ENCODE assay signal across 8 cellular contexts in the genomic region with DNA sequence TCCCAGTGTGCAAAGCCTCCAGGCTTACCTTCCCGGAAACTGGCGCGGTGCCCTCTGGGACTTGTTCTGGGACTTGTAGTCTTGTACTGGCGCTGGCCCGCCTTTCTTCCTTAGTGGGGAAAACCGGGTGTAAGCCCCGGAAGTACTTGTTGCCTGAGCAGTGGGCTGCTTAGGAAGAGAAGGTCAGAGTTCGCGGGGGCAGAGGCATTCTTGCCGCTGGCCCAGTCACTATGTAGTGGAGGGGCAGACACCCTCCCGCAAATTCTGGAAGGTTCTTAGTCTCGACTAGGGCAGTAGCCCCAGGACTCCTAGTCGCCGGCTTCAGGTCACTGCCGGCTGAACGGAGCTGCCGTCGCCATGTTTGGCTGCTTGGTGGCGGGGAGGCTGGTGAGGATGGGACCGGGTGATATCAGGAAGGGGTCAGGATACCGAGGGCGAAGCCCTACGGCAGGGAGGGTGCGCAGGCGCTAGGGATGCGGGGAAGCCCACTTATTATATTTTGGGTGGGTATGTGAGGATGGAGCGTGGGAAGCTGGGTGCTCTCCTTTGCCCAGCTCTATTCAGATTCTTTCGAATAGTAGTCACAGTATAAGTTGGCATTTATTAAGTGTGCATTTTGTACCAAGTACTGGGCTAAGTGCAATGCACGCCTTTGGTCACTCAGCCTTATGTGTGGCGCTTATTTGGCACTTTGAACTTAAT. TPM values are rescaled to one million over a fixed set of nuclear protein-coding genes. Genes with fewer than 3 reads are reported as not detected.
A peak's percentile ranks its signal among the peaks of the same experiment; 100 is the strongest.
DNase-seq lines count a peak whose midpoint lies in the region; ATAC-seq and TF ChIP-seq lines count a peak whose summit lies in the region.

A gene with protein sequence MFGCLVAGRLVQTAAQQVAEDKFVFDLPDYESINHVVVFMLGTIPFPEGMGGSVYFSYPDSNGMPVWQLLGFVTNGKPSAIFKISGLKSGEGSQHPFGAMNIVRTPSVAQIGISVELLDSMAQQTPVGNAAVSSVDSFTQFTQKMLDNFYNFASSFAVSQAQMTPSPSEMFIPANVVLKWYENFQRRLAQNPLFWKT (plus strand): TSS at position 149 of the 702 bp plus-strand sequence. CDS start 209 bp downstream, at position 358.

- peak within 1 kb of the TSS; percentile 100 for H3K4me3 Mint-ChIP-seq in activated CD4-positive, alpha-beta memory T cell treated with anti-CD3 and anti-CD28 coated beads for 36 hours

- intact Hi-C loops in activated CD4-positive, alpha-beta memory T cell treated with anti-CD3 and anti-CD28 coated beads for 36 hours (cut with micrococcal nuclease), result loop anchor here (1.0 to 5.0 kb wide), 3 partner anchors 9 to 673 kb away; partner anchors contain the start of gene TMEM126B
- intact Hi-C loops in dorsolateral prefrontal cortex (cut with DNase I), result loop anchor here (1.0 to 10.0 kb wide), 3 partner anchors 57 to 637 kb away; partner anchors contain the start of genes CREBZF (in 1 of the 2) and EED (in 1 of the 2)

- peaks cover 23% of the 10 kb centered on the region for H3K4me1 Mint-ChIP-seq in activated CD4-positive, alpha-beta memory T cell treated with anti-CD3 and anti-CD28 coated beads for 36 hours (ENCODE audit: low read depth)

- TF ChIP-seq CTCF in dorsolateral prefrontal cortex (IDR thresholded peaks at IDR 0.05 in 54 of 56, conservative IDR thresholded peaks at IDR 0.05 in 2 of 56; ENCODE audit: low read depth in 1 of 56, partially characterized antibody in 56 of 56) (peak in 41 of 56 donors; percentile 5 to 58 (median 31)), liver (IDR thresholded peaks at IDR 0.05; ENCODE audit: low read depth, low read length, missing input control) (no peak)

- peak within 1 kb of the TSS; percentile 75 to 80 for H3K9ac ChIP-seq in liver (ENCODE audit: low read depth in 1 of 2, low read length in 2 of 2)

- H3K9me3 Mint-ChIP-seq in activated CD4-positive, alpha-beta memory T cell treated with anti-CD3 and anti-CD28 coated beads for 36 hours, result no peaks in the 10 kb centered on the region

- POLR2A ChIA-PET in activated CD4-positive, alpha-beta memory T cell treated with anti-CD3 and anti-CD28 coated beads for 36 hours (lab: Charles Lee), result interaction anchor here (1.0 to 1.6 kb wide), 4 partner anchors 9 to 447 kb away, joined by 3 to 8 read pairs (median 4); partner anchors contain the start of gene CCDC83

- ATAC-seq in GM19438 (IDR thresholded peaks at IDR 0.05; ENCODE audit: low read depth, unreplicated experiment), result peak; percentile 100
- ATAC-seq in HG03575 (IDR thresholded peaks at IDR 0.05; ENCODE audit: extremely low read depth, insufficient number of reproducible peaks, low FRiP score, unreplicated experiment), result peak; percentile 90

- H3K4me3 ChIP-seq in dorsolateral prefrontal cortex (peak within 1 kb of the TSS; percentile 68 to 99 (median 88)), liver (ENCODE audit: low read depth in 1 of 3, low read length in 3 of 3) (peak within 1 kb of the TSS; percentile 65 to 99 (median 93))

- H3K27me3 Mint-ChIP-seq in activated CD4-positive, alpha-beta memory T cell treated with anti-CD3 and anti-CD28 coated beads for 36 hours, result no peaks in the 10 kb centered on the region

- peaks cover 4% of the 10 kb centered on the region for H3K36me3 Mint-ChIP-seq in activated CD4-positive, alpha-beta memory T cell treated with anti-CD3 and anti-CD28 coated beads for 36 hours

- CTCF ChIA-PET in activated CD4-positive, alpha-beta memory T cell treated with anti-CD3 and anti-CD28 coated beads for 36 hours (lab: Charles Lee), result interaction anchor here (0.6 to 2.1 kb wide), 5 partner anchors 9 to 374 kb away, joined by 3 to 6 read pairs (median 4); no protein-coding TSS in a partner anchor

- peaks cover 0 to 1% (median 0%) of the 10 kb centered on the region in 4 donors for H3K36me3 ChIP-seq in liver (ENCODE audit: control insufficient read depth in 4 of 4, insufficient read depth in 3 of 4, low read depth in 1 of 4, low read length in 3 of 4)

- H3K27me3 ChIP-seq in dorsolateral prefrontal cortex (no peaks in the 10 kb centered on the region), liver (ENCODE audit: control insufficient read depth in 4 of 4, insufficient read depth in 4 of 4, low read length in 3 of 4) (no peaks in the 10 kb centered on the region)

- WGBS in liver, result under 1% methylated on average over 30 of the region's 30 CpGs

- DNase-seq in CD1c-positive myeloid dendritic cell (ENCODE audit: extremely low spot score) (peak; percentile 93), NCI-H82 treated with DMSO at 0.1 percent for 48 hours (lab: John Stamatoyannopoulos, UW; ENCODE audit: unreplicated experiment) (peak; percentile 91), dorsolateral prefrontal cortex (peak; percentile 99 to 100 (median 100))
- peak; percentile 95 for DNase-seq in activated CD4-positive, alpha-beta memory T cell treated with anti-CD3 and anti-CD28 coated beads for 36 hours
- DNase-seq in stimulated activated CD4-positive, alpha-beta T cell treated with anti-CD3 and anti-CD28 coated beads, Interleukin-4, amount 100 ng/mL, for 24 hours, result peak; percentile 96

- TF ChIP-seq RAD21 in liver (IDR thresholded peaks at IDR 0.05), result peak; percentile 37 to 54

- no peaks in the 10 kb centered on the region for H3K9me3 ChIP-seq in liver (ENCODE audit: control insufficient read depth in 4 of 4, low read length in 3 of 4)

- peak within 1 kb of the TSS; percentile 35 to 95 (median 86) for H3K27ac ChIP-seq in dorsolateral prefrontal cortex
- peak within 1 kb of the TSS; percentile 81 to 88 for H3K27ac ChIP-seq in liver (ENCODE audit: low read depth in 1 of 2, low read length in 2 of 2)

- H3K4me1 ChIP-seq in liver (ENCODE audit: control insufficient read depth in 4 of 4, insufficient read depth in 4 of 4, low read length in 3 of 4), result peaks cover 0 to 10% (median 7%) of the 10 kb centered on the region in 4 donors

- peak within 1 kb of the TSS; percentile 93 for H3K27ac Mint-ChIP-seq in activated CD4-positive, alpha-beta memory T cell treated with anti-CD3 and anti-CD28 coated beads for 36 hours

TF ChIP-seq in liver, 16 proteins besides CTCF, POLR2A, EP300 and RAD21 (continues in another document):
- TF ChIP-seq, protein P1, sequence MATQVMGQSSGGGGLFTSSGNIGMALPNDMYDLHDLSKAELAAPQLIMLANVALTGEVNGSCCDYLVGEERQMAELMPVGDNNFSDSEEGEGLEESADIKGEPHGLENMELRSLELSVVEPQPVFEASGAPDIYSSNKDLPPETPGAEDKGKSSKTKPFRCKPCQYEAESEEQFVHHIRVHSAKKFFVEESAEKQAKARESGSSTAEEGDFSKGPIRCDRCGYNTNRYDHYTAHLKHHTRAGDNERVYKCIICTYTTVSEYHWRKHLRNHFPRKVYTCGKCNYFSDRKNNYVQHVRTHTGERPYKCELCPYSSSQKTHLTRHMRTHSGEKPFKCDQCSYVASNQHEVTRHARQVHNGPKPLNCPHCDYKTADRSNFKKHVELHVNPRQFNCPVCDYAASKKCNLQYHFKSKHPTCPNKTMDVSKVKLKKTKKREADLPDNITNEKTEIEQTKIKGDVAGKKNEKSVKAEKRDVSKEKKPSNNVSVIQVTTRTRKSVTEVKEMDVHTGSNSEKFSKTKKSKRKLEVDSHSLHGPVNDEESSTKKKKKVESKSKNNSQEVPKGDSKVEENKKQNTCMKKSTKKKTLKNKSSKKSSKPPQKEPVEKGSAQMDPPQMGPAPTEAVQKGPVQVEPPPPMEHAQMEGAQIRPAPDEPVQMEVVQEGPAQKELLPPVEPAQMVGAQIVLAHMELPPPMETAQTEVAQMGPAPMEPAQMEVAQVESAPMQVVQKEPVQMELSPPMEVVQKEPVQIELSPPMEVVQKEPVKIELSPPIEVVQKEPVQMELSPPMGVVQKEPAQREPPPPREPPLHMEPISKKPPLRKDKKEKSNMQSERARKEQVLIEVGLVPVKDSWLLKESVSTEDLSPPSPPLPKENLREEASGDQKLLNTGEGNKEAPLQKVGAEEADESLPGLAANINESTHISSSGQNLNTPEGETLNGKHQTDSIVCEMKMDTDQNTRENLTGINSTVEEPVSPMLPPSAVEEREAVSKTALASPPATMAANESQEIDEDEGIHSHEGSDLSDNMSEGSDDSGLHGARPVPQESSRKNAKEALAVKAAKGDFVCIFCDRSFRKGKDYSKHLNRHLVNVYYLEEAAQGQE (IDR thresholded peaks at IDR 0.05), result peak; percentile 64
- TF ChIP-seq SP1 (IDR thresholded peaks at IDR 0.05) (peak; percentile 69), ZBTB33 (IDR thresholded peaks at IDR 0.05) (peak; percentile 85), TAF1 (conservative IDR thresholded peaks at IDR 0.05) (peak; percentile 81), GABPA (IDR thresholded peaks at IDR 0.05 in 1 of 2, conservative IDR thresholded peaks at IDR 0.05 in 1 of 2) (peak; percentile 93 to 98), HNF4A (conservative IDR thresholded peaks at IDR 0.05) (peak; percentile 54 to 76), HNF4G (IDR thresholded peaks at IDR 0.05) (peak; percentile 39), RXRA (IDR thresholded peaks at IDR 0.05) (peak; percentile 79 to 82), JUND (IDR thresholded peaks at IDR 0.05) (peak; percentile 48 to 57), FOXA2 (IDR thresholded peaks at IDR 0.05) (peak; percentile 33), YY1 (IDR thresholded peaks at IDR 0.05) (peak; percentile 93), NR2F2 (IDR thresholded peaks at IDR 0.05) (peak; percentile 97)
- TF ChIP-seq, protein P2, sequence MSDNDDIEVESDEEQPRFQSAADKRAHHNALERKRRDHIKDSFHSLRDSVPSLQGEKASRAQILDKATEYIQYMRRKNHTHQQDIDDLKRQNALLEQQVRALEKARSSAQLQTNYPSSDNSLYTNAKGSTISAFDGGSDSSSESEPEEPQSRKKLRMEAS (IDR thresholded peaks at IDR 0.05), result peak; percentile 86

RNA-seq across cellular contexts. Expression of the gene that starts here (rescaled TPM):
- total RNA-seq in activated CD4-positive, alpha-beta memory T cell treated with anti-CD3 and anti-CD28 coated beads for 36 hours, result 10 to 100 TPM; 53.1 to 55.1 TPM
- total RNA-seq in dorsolateral prefrontal cortex (10 to 100 TPM; 25.0 to 47.8 (median 34.2) TPM), liver (10 to 100 TPM; 13.3 to 22.8 TPM)
- polyA plus RNA-seq in liver, result 10 to 100 TPM; 17.8 to 23.3 TPM

Comparison
In these comparisons a context has a peak if more than half of its experiments do, and no peak if none do; other contexts are left out.
1. Peak in every context shown above with its lines: DNase-seq, ATAC-seq, H3K4me3 ChIP-seq and H3K27ac ChIP-seq.